10 cellular contexts compared by ENCODE assay signal in genomic region chr7:155066417-155066950, GRCh38. TPM values are rescaled to one million over a fixed set of nuclear protein-coding genes. Genes with fewer than 3 reads are reported as not detected.
DNase-seq lines count a peak whose midpoint lies in the region; ATAC-seq and TF ChIP-seq lines count a peak whose summit lies in the region.
"Had no signal": no experiment of that assay in that cellular context is flagged by ENCODE, and none has a peak within 500 bp of the region (broad histone marks: within the 10 kb centered on the region; RNA-seq: fewer than 3 reads in every experiment).

No MANE protein-coding gene starts in this region.

- no peaks in the 10 kb centered on the region for H3K27me3 ChIP-seq in GM23248 (replicated peaks; ENCODE audit: insufficient read depth)

- WGBS in GM23248 (ENCODE audit: low coverage in 1 of 2, low lambda C conversion rate in 2 of 2, missing lambda C conversion rate in 2 of 2), 2 experiments = 35 to 36% methylated on average over 7 of the region's 7 CpGs

- H3K79me2 ChIP-seq in GM23248 (ENCODE audit: insufficient read depth) = no peaks in the 10 kb centered on the region

- CTCF ChIA-PET in HEK293T (lab: Yijun Ruan, JAX) = no interaction called here

- peak overlapping the region; percentile 32 for H3K4me2 ChIP-seq in GM23248 (ENCODE audit: unreplicated experiment)

- peaks cover 3% of the 10 kb centered on the region; the same call in 1 of the 2 replicates for H3K9me2 ChIP-seq in GM23248 (ENCODE audit: insufficient read depth)

- POLR2A ChIA-PET in HEK293T (lab: Yijun Ruan, JAX) = no interaction called here

- no peak overlapping the region for H3K4me3 ChIP-seq in GM23248

- ATAC-seq in GM21367 (IDR thresholded peaks at IDR 0.05; ENCODE audit: unreplicated experiment) (no peak), HG03565 (IDR thresholded peaks at IDR 0.05; ENCODE audit: unreplicated experiment) (no peak)

- H3F3A ChIP-seq in GM23248 (ENCODE audit: insufficient read depth) = no peaks in the 10 kb centered on the region

- no peak overlapping the region for H2AFZ ChIP-seq in GM23248

- H4K20me1 ChIP-seq in GM23248 (ENCODE audit: insufficient read depth) = no peaks in the 10 kb centered on the region

- H3K27ac ChIP-seq in GM23248 = no peak overlapping the region

- no peaks in the 10 kb centered on the region for H3K9me3 ChIP-seq in GM23248 (ENCODE audit: low read depth)

- H3K36me3 ChIP-seq in GM23248 (ENCODE audit: low read depth) = no peaks in the 10 kb centered on the region

- in situ Hi-C loops in GM23248 (cut with MboI) = no loop called here

- H3K9ac ChIP-seq in GM23248 = no peak overlapping the region

- DNase-seq in GM23248 (peak; percentile 87), NCI-H2196 treated with DMSO at 0.1 percent for 48 hours (lab: John Stamatoyannopoulos, UW; ENCODE audit: unreplicated experiment) (peak; percentile 73), dedifferentiated amniotic fluid mesenchymal stem cell (ENCODE audit: extremely low spot score) (peak; percentile 40), pulmonary artery endothelial cell (ENCODE audit: low read depth, low spot score) (peak; percentile 54), HEK293T (ENCODE audit: extremely low spot score) (no peak)
- DNase-seq: activated T-cell treated with anti-CD3 and anti-CD28 coated beads, Interleukin-2, amount 50 U/mL, for 48 hours; islet precursor cell; NCI-H187 treated with DMSO at 0.1 percent for 48 hours had no signal

- H3K4me1 ChIP-seq in GM23248 (ENCODE audit: insufficient read depth) = no peaks in the 10 kb centered on the region; the same call in 1 of the 2 replicates

TF ChIP-seq in HEK293T, 16 proteins besides CTCF, POLR2A, EP300 and RAD21:
- no peak for TF ChIP-seq HDGF (IDR thresholded peaks at IDR 0.05; ENCODE audit: borderline replicate concordance)
- TF ChIP-seq NFRKB (IDR thresholded peaks at IDR 0.05) = no peak
- no peak for TF ChIP-seq BHLHE40 (IDR thresholded peaks at IDR 0.05; ENCODE audit: borderline replicate concordance)
- TF ChIP-seq LEF1 (IDR thresholded peaks at IDR 0.05; ENCODE audit: borderline replicate concordance) = no peak
- TF ChIP-seq ARNT (IDR thresholded peaks at IDR 0.05) = no peak
- no peak for TF ChIP-seq SP1 (IDR thresholded peaks at IDR 0.05)
- TF ChIP-seq ZNF384 (IDR thresholded peaks at IDR 0.05) = no peak
- TF ChIP-seq TARDBP (IDR thresholded peaks at IDR 0.05) = no peak
- no peak for TF ChIP-seq L3MBTL2 (conservative IDR thresholded peaks at IDR 0.05)
- TF ChIP-seq FOXK2 (IDR thresholded peaks at IDR 0.05) = no peak
- TF ChIP-seq SUZ12 (IDR thresholded peaks at IDR 0.05) = no peak
- TF ChIP-seq CTBP1 (IDR thresholded peaks at IDR 0.05; ENCODE audit: borderline replicate concordance) = no peak
- no peak for TF ChIP-seq FOXA1 (IDR thresholded peaks at IDR 0.05)
- no peak for TF ChIP-seq PKNOX1 (IDR thresholded peaks at IDR 0.05)
- no peak for TF ChIP-seq ELF4 (IDR thresholded peaks at IDR 0.05)
- TF ChIP-seq FOXM1 (IDR thresholded peaks at IDR 0.05; ENCODE audit: borderline replicate concordance) = no peak

RNA-seq across cellular contexts. Expression of gene HTR5A, which starts 3.6 kb away (rescaled TPM):
- total RNA-seq in GM23248 (2014; rRNA removed; shearing (Covaris generic)) = not detected in 2 replicates
- not detected in 2 replicates for polyA plus RNA-seq in GM23248 (2016; fragmentation: Nextera tagmentation; extraction: Ambion mirVana)
- total RNA-seq in pulmonary artery endothelial cell = not detected in 2 replicates
